ENCODE assay signal across 8 cellular contexts in genomic region chr18:13217971-13218375, GRCh38. TPM values are rescaled to one million over a fixed set of nuclear protein-coding genes. Genes with fewer than 3 reads are reported as not detected.
DNase-seq lines count a peak whose midpoint lies in the region; ATAC-seq, FAIRE-seq and TF ChIP-seq lines count a peak whose summit lies in the region.

No MANE protein-coding gene starts in this region.

- CTCF ChIA-PET in activated CD4-positive, alpha-beta memory T cell treated with anti-CD3 and anti-CD28 coated beads, Interleukin-2, amount 10 ng/mL, durations not matched to agents 7 days and 5 days (lab: Charles Lee): interaction anchor here (1.0 kb wide), 1 partner anchor 21 kb away, joined by 4 read pairs; no protein-coding TSS in a partner anchor

- H3K4me3 Mint-ChIP-seq in T-helper 1 cell treated with Interleukin-12 subunit alpha and Interleukin-12 subunit beta and Interleukin-4 antibody, amounts not matched to agents 30 μg/mL and 1 μg/mL, for 36 hours: peak overlapping the region; percentile 28
- H3K4me3 Mint-ChIP-seq in activated CD4-positive, alpha-beta memory T cell treated with anti-CD3 and anti-CD28 coated beads, Interleukin-2, amount 10 ng/mL, durations not matched to agents 7 days and 5 days: peak overlapping the region; percentile 48
- no peak overlapping the region for H3K4me3 Mint-ChIP-seq in stimulated activated memory B cell treated with anti-CD40 and anti-IgM and Interleukin-4, amounts not matched to agents 10 μg/mL and 1 μg/mL and 100 μg/mL, for 72 hours

- H3K27me3 Mint-ChIP-seq in T-helper 1 cell treated with Interleukin-12 subunit alpha and Interleukin-12 subunit beta and Interleukin-4 antibody, amounts not matched to agents 30 μg/mL and 1 μg/mL, for 36 hours (ENCODE audit: low read depth): peaks cover 50% of the 10 kb centered on the region
- H3K27me3 Mint-ChIP-seq in activated CD4-positive, alpha-beta memory T cell treated with anti-CD3 and anti-CD28 coated beads, Interleukin-2, amount 10 ng/mL, durations not matched to agents 7 days and 5 days: peaks cover 59% of the 10 kb centered on the region
- H3K27me3 Mint-ChIP-seq in stimulated activated memory B cell treated with anti-CD40 and anti-IgM and Interleukin-4, amounts not matched to agents 10 μg/mL and 1 μg/mL and 100 μg/mL, for 72 hours: peaks cover 84% of the 10 kb centered on the region

- peak; percentile 18 for ATAC-seq in stimulated activated memory B cell treated with anti-CD40 and anti-IgM and Interleukin-4, amounts not matched to agents 10 μg/mL and 1 μg/mL and 100 μg/mL, for 72 hours
- ATAC-seq in GM18519 (IDR thresholded peaks at IDR 0.05; ENCODE audit: low FRiP score, unreplicated experiment): no peak

- no peak for DNase-seq in T-helper 1 cell
- DNase-seq in activated CD4-positive, alpha-beta memory T cell treated with anti-CD3 and anti-CD28 coated beads, Interleukin-2, amount 10 ng/mL, durations not matched to agents 7 days and 5 days: no peak
- no peak for DNase-seq in GM12892 (ENCODE audit: insufficient read length)
- DNase-seq in SKM-1 (lab: John Stamatoyannopoulos, UW; ENCODE audit: unreplicated experiment): no peak

- H3K36me3 Mint-ChIP-seq in T-helper 1 cell treated with Interleukin-12 subunit alpha and Interleukin-12 subunit beta and Interleukin-4 antibody, amounts not matched to agents 30 μg/mL and 1 μg/mL, for 36 hours (ENCODE audit: low read depth): no peaks in the 10 kb centered on the region
- no peaks in the 10 kb centered on the region for H3K36me3 Mint-ChIP-seq in activated CD4-positive, alpha-beta memory T cell treated with anti-CD3 and anti-CD28 coated beads, Interleukin-2, amount 10 ng/mL, durations not matched to agents 7 days and 5 days (ENCODE audit: low read depth)
- no peaks in the 10 kb centered on the region for H3K36me3 Mint-ChIP-seq in stimulated activated memory B cell treated with anti-CD40 and anti-IgM and Interleukin-4, amounts not matched to agents 10 μg/mL and 1 μg/mL and 100 μg/mL, for 72 hours

- H3K27ac Mint-ChIP-seq in T-helper 1 cell treated with Interleukin-12 subunit alpha and Interleukin-12 subunit beta and Interleukin-4 antibody, amounts not matched to agents 30 μg/mL and 1 μg/mL, for 36 hours: no peak overlapping the region
- H3K27ac Mint-ChIP-seq in activated CD4-positive, alpha-beta memory T cell treated with anti-CD3 and anti-CD28 coated beads, Interleukin-2, amount 10 ng/mL, durations not matched to agents 7 days and 5 days: no peak overlapping the region
- H3K27ac Mint-ChIP-seq in stimulated activated memory B cell treated with anti-CD40 and anti-IgM and Interleukin-4, amounts not matched to agents 10 μg/mL and 1 μg/mL and 100 μg/mL, for 72 hours: no peak overlapping the region

- POLR2A ChIA-PET in activated CD4-positive, alpha-beta memory T cell treated with anti-CD3 and anti-CD28 coated beads, Interleukin-2, amount 10 ng/mL, durations not matched to agents 7 days and 5 days (lab: Charles Lee): no interaction called here

- FAIRE-seq in GM12892 (lab: Jason Lieb, UNC): no peak

- no peak for TF ChIP-seq POLR2A in GM12892 (IDR thresholded peaks at IDR 0.05; ENCODE audit: low read depth, low read length)

- H3K4me3 ChIP-seq in iPS-11a (ENCODE audit: low read depth, low read length): peak overlapping the region; percentile 47

- no peaks in the 10 kb centered on the region for H3K9me3 Mint-ChIP-seq in T-helper 1 cell treated with Interleukin-12 subunit alpha and Interleukin-12 subunit beta and Interleukin-4 antibody, amounts not matched to agents 30 μg/mL and 1 μg/mL, for 36 hours
- no peaks in the 10 kb centered on the region for H3K9me3 Mint-ChIP-seq in activated CD4-positive, alpha-beta memory T cell treated with anti-CD3 and anti-CD28 coated beads, Interleukin-2, amount 10 ng/mL, durations not matched to agents 7 days and 5 days
- H3K9me3 Mint-ChIP-seq in stimulated activated memory B cell treated with anti-CD40 and anti-IgM and Interleukin-4, amounts not matched to agents 10 μg/mL and 1 μg/mL and 100 μg/mL, for 72 hours: no peaks in the 10 kb centered on the region

- peaks cover 33% of the 10 kb centered on the region for H3K4me1 Mint-ChIP-seq in T-helper 1 cell treated with Interleukin-12 subunit alpha and Interleukin-12 subunit beta and Interleukin-4 antibody, amounts not matched to agents 30 μg/mL and 1 μg/mL, for 36 hours (ENCODE audit: low read depth)
- H3K4me1 Mint-ChIP-seq in activated CD4-positive, alpha-beta memory T cell treated with anti-CD3 and anti-CD28 coated beads, Interleukin-2, amount 10 ng/mL, durations not matched to agents 7 days and 5 days: peaks cover 20% of the 10 kb centered on the region
- peaks cover 8% of the 10 kb centered on the region for H3K4me1 Mint-ChIP-seq in stimulated activated memory B cell treated with anti-CD40 and anti-IgM and Interleukin-4, amounts not matched to agents 10 μg/mL and 1 μg/mL and 100 μg/mL, for 72 hours

RNA-seq across cellular contexts. Expression of gene LDLRAD4, which starts 0.6 kb away (rescaled TPM):
- 10 to 100 TPM; 19.1 to 22.4 TPM for total RNA-seq in activated CD4-positive, alpha-beta memory T cell treated with anti-CD3 and anti-CD28 coated beads, Interleukin-2, amount 10 ng/mL, durations not matched to agents 7 days and 5 days
- 23.1 TPM for polyA plus RNA-seq in GM12892 (2012; ENCODE audit: missing spikeins)
